ENCODE assay signal across 1 cellular context in the genomic region with DNA sequence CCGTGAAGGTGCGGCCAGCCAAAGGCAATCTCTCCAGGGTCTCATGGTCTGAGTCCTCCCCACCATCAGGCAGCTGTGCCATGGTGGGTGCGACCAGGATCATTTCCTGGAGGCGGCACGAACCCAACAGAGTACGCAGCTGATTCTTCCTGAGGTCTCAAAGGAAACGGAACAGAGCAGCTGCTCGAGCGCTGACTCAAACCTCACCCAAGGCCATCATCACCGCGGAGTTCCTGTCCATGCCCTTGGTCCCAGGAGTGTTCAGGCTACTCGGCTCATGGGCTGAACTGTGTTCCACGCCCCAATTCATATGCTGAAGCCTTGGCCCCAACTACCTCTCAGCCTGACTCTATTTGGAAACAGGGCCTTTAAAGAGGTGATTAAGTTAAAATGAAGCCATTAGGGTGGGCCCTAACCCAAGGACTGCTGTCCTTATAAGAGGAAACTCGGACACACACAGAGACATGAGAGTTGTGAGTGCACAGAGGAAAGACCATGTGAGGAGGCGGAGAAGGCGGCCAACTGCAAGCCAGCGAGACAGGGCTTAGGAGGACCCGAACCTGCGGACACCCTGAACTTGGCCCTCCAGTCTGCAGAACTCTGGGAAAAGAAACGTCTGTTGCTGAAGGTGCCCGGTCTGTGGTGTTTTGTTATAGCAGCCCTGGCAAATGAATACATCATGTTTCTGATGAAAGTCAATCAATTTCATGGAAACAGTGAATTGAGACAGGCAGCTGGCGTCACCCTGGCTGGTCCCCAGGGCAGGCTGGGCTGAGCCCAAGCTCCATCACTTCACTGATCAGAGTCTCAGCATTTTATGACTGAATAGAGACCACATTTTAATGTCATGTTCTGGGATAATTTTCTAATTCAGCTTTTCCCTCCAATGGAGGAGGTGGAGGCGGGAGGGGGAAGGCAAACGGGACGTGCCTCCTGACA.
TF ChIP-seq lines count a peak whose summit lies in the region.

No MANE protein-coding gene starts in this region.

TF ChIP-seq in HepG2, 621 proteins besides CTCF, POLR2A, EP300 and RAD21 (continued from another document and continues in another):
- TF ChIP-seq, protein P1, sequence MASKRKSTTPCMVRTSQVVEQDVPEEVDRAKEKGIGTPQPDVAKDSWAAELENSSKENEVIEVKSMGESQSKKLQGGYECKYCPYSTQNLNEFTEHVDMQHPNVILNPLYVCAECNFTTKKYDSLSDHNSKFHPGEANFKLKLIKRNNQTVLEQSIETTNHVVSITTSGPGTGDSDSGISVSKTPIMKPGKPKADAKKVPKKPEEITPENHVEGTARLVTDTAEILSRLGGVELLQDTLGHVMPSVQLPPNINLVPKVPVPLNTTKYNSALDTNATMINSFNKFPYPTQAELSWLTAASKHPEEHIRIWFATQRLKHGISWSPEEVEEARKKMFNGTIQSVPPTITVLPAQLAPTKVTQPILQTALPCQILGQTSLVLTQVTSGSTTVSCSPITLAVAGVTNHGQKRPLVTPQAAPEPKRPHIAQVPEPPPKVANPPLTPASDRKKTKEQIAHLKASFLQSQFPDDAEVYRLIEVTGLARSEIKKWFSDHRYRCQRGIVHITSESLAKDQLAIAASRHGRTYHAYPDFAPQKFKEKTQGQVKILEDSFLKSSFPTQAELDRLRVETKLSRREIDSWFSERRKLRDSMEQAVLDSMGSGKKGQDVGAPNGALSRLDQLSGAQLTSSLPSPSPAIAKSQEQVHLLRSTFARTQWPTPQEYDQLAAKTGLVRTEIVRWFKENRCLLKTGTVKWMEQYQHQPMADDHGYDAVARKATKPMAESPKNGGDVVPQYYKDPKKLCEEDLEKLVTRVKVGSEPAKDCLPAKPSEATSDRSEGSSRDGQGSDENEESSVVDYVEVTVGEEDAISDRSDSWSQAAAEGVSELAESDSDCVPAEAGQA (IDR thresholded peaks at IDR 0.05; ENCODE audit: low read depth) = 0 out of 2 replicates have a peak, but pooled peaks have one; percentile 20
- TF ChIP-seq, protein P1 (CRISPR knock-in tag; IDR thresholded peaks at IDR 0.05; ENCODE audit: borderline replicate concordance) = no peak
- TF ChIP-seq, protein P2, sequence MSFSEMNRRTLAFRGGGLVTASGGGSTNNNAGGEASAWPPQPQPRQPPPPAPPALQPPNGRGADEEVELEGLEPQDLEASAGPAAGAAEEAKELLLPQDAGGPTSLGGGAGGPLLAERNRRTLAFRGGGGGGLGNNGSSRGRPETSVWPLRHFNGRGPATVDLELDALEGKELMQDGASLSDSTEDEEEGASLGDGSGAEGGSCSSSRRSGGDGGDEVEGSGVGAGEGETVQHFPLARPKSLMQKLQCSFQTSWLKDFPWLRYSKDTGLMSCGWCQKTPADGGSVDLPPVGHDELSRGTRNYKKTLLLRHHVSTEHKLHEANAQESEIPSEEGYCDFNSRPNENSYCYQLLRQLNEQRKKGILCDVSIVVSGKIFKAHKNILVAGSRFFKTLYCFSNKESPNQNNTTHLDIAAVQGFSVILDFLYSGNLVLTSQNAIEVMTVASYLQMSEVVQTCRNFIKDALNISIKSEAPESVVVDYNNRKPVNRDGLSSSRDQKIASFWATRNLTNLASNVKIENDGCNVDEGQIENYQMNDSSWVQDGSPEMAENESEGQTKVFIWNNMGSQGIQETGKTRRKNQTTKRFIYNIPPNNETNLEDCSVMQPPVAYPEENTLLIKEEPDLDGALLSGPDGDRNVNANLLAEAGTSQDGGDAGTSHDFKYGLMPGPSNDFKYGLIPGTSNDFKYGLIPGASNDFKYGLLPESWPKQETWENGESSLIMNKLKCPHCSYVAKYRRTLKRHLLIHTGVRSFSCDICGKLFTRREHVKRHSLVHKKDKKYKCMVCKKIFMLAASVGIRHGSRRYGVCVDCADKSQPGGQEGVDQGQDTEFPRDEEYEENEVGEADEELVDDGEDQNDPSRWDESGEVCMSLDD (CRISPR knock-in tag; IDR thresholded peaks at IDR 0.05; ENCODE audit: borderline replicate concordance) = no peak
- TF ChIP-seq HIC2 (CRISPR knock-in tag; IDR thresholded peaks at IDR 0.05; ENCODE audit: low read depth) = peak; percentile 85; the same call in 1 of the 2 replicates
- TF ChIP-seq IRF2 (CRISPR knock-in tag; IDR thresholded peaks at IDR 0.05) = peak; percentile 90
- TF ChIP-seq DNMT3B (CRISPR knock-in tag; conservative IDR thresholded peaks at IDR 0.05) = no peak
- TF ChIP-seq, protein P3, sequence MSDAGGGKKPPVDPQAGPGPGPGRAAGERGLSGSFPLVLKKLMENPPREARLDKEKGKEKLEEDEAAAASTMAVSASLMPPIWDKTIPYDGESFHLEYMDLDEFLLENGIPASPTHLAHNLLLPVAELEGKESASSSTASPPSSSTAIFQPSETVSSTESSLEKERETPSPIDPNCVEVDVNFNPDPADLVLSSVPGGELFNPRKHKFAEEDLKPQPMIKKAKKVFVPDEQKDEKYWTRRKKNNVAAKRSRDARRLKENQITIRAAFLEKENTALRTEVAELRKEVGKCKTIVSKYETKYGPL (CRISPR knock-in tag; IDR thresholded peaks at IDR 0.05) = no peak
- no peak for TF ChIP-seq MED8 (CRISPR knock-in tag; IDR thresholded peaks at IDR 0.05; ENCODE audit: insufficient replicate concordance)
- TF ChIP-seq, protein P4, sequence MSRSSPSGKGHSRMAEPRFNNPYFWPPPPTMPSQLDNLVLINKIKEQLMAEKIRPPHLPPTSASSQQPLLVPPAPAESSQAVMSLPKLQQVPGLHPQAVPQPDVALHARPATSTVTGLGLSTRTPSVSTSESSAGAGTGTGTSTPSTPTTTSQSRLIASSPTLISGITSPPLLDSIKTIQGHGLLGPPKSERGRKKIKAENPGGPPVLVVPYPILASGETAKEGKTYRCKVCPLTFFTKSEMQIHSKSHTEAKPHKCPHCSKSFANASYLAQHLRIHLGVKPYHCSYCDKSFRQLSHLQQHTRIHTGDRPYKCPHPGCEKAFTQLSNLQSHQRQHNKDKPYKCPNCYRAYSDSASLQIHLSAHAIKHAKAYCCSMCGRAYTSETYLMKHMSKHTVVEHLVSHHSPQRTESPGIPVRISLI (CRISPR knock-in tag; IDR thresholded peaks at IDR 0.05; ENCODE audit: borderline replicate concordance) = no peak
- no peak for TF ChIP-seq CREM (IDR thresholded peaks at IDR 0.05)
- TF ChIP-seq CREM (CRISPR knock-in tag; IDR thresholded peaks at IDR 0.05) = no peak
- TF ChIP-seq TFE3 (CRISPR knock-in tag; IDR thresholded peaks at IDR 0.05) = peak; percentile 52; the same call in 1 of the 2 replicates
- peak; percentile 30 for TF ChIP-seq ZNF781 (CRISPR knock-in tag; IDR thresholded peaks at IDR 0.05; ENCODE audit: borderline replicate concordance, not compliant biosample characterization)
- no peak for TF ChIP-seq ZNF33A (CRISPR knock-in tag; IDR thresholded peaks at IDR 0.05; ENCODE audit: borderline replicate concordance)
- no peak for TF ChIP-seq ZMYM2 (CRISPR knock-in tag; IDR thresholded peaks at IDR 0.05)
- TF ChIP-seq, protein P5, sequence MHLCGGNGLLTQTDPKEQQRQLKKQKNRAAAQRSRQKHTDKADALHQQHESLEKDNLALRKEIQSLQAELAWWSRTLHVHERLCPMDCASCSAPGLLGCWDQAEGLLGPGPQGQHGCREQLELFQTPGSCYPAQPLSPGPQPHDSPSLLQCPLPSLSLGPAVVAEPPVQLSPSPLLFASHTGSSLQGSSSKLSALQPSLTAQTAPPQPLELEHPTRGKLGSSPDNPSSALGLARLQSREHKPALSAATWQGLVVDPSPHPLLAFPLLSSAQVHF (CRISPR knock-in tag; IDR thresholded peaks at IDR 0.05) = no peak
- peak; percentile 58; the same call in 1 of the 2 replicates for TF ChIP-seq PITX1 (CRISPR knock-in tag; IDR thresholded peaks at IDR 0.05)
- TF ChIP-seq DMAP1 (CRISPR knock-in tag; IDR thresholded peaks at IDR 0.05) = no peak; the same call in 1 of the 2 replicates
- TF ChIP-seq KMT2B (CRISPR knock-in tag; IDR thresholded peaks at IDR 0.05) = peak; percentile 32; the same call in 1 of the 2 replicates
- no peak for TF ChIP-seq ZNF451 (CRISPR knock-in tag; IDR thresholded peaks at IDR 0.05)
- TF ChIP-seq NFE2L2 (IDR thresholded peaks at IDR 0.05; ENCODE audit: low read length) = no peak
- TF ChIP-seq SOX6 (IDR thresholded peaks at IDR 0.05) = no peak
- no peak for TF ChIP-seq SOX6 (CRISPR knock-in tag; IDR thresholded peaks at IDR 0.05)
- no peak for TF ChIP-seq ZNF3 (CRISPR knock-in tag; IDR thresholded peaks at IDR 0.05)
- TF ChIP-seq ZNF746 (CRISPR knock-in tag; IDR thresholded peaks at IDR 0.05) = no peak
- TF ChIP-seq, protein P6, sequence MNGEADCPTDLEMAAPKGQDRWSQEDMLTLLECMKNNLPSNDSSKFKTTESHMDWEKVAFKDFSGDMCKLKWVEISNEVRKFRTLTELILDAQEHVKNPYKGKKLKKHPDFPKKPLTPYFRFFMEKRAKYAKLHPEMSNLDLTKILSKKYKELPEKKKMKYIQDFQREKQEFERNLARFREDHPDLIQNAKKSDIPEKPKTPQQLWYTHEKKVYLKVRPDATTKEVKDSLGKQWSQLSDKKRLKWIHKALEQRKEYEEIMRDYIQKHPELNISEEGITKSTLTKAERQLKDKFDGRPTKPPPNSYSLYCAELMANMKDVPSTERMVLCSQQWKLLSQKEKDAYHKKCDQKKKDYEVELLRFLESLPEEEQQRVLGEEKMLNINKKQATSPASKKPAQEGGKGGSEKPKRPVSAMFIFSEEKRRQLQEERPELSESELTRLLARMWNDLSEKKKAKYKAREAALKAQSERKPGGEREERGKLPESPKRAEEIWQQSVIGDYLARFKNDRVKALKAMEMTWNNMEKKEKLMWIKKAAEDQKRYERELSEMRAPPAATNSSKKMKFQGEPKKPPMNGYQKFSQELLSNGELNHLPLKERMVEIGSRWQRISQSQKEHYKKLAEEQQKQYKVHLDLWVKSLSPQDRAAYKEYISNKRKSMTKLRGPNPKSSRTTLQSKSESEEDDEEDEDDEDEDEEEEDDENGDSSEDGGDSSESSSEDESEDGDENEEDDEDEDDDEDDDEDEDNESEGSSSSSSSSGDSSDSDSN (CRISPR knock-in tag; IDR thresholded peaks at IDR 0.05) = no peak
- TF ChIP-seq MED1 (CRISPR knock-in tag; IDR thresholded peaks at IDR 0.05) = peak; percentile 95
- TF ChIP-seq ZMAT3 (CRISPR knock-in tag; conservative IDR thresholded peaks at IDR 0.05) = peak; percentile 56; the same call in 1 of the 2 replicates
- no peak for TF ChIP-seq ETS1 (CRISPR knock-in tag; IDR thresholded peaks at IDR 0.05)
- no peak for TF ChIP-seq GMEB1 (CRISPR knock-in tag; IDR thresholded peaks at IDR 0.05; ENCODE audit: borderline replicate concordance)
- no peak for TF ChIP-seq ZNF431 (CRISPR knock-in tag; IDR thresholded peaks at IDR 0.05; ENCODE audit: borderline replicate concordance, low read depth)
